ENCODE assay signal across 14 cellular contexts in genomic region chr3:37909067-37909911, GRCh38. TPM values are rescaled to one million over a fixed set of nuclear protein-coding genes. Genes with fewer than 3 reads are reported as not detected.
DNase-seq lines count a peak whose midpoint lies in the region; ATAC-seq, FAIRE-seq and TF ChIP-seq lines count a peak whose summit lies in the region.
"Had no signal": no experiment of that assay in that cellular context is flagged by ENCODE, and none has a peak within 500 bp of the region (broad histone marks: within the 10 kb centered on the region; RNA-seq: fewer than 3 reads in every experiment).

No MANE protein-coding gene starts in this region.

- H2AFZ ChIP-seq in K562 (ENCODE audit: low read depth, low read length), result no peak overlapping the region

- no peak for DNase-seq in Right ventricle myocardium inferior (ENCODE audit: missing footprints)
- no peak for DNase-seq in left ventricle myocardium inferior
- DNase-seq in K562 (ENCODE audit: extremely low read depth in 1 of 4, low spot score in 3 of 4), result peak in 1 of 4 experiments; percentile 10
- DNase-seq in activated gamma-delta T cell (lab: John Stamatoyannopoulos, UW), result no peak
- no peak for DNase-seq in KG1 (lab: John Stamatoyannopoulos, UW)
- DNase-seq: activated CD4-positive, alpha-beta T cell treated with anti-CD3 and anti-CD28 coated beads, Interleukin-2, amount 50 U/mL, for 1 hour; activated naive CD4-positive, alpha-beta T cell treated with anti-CD3 and anti-CD28 coated beads, Interleukin-2, amount 10 ng/mL, durations not matched to agents 7 days and 5 days; naive B cell; NCI-H446 treated with DMSO at 0.1 percent for 48 hours had no signal

- H4K20me1 ChIP-seq in K562 (replicated peaks; ENCODE audit: control insufficient read depth, insufficient read depth, low read length), result no peaks in the 10 kb centered on the region

- no peaks in the 10 kb centered on the region for H3K9me1 ChIP-seq in K562 (ENCODE audit: control insufficient read depth, insufficient read depth, low read length)

- intact Hi-C loops in Right ventricle myocardium inferior (cut with DNase I) (no loop called here), left ventricle myocardium inferior (cut with micrococcal nuclease) (no loop called here), K562 (cut with micrococcal nuclease) (no loop called here)

- no peak overlapping the region for H3K4me2 ChIP-seq in K562 (ENCODE audit: insufficient read depth, low read length)
- H3K4me2 ChIP-seq: smooth muscle cell had no signal

- TF ChIP-seq EP300 in K562 (IDR thresholded peaks at IDR 0.05; ENCODE audit: low read length), result no peak

- 25% methylated on average over 5 of the region's 5 CpGs for WGBS in K562 (ENCODE audit: insufficient coverage, low coverage, missing lambda C conversion rate)

- H3K79me2 ChIP-seq in K562 (ENCODE audit: control insufficient read depth, insufficient read depth, low read length), result no peaks in the 10 kb centered on the region

- no peak for FAIRE-seq in K562 (lab: Jason Lieb, UNC)

- H3K36me3 ChIP-seq in left ventricle myocardium inferior (no peaks in the 10 kb centered on the region), K562 (ENCODE audit: control insufficient read depth, insufficient read depth, low read length) (no peaks in the 10 kb centered on the region)
- H3K36me3 ChIP-seq: SJCRH30 had no signal

- peak; percentile 38 for ATAC-seq in Right ventricle myocardium inferior
- peak; percentile 55 for ATAC-seq in K562
- no peak for ATAC-seq in GM21576 (IDR thresholded peaks at IDR 0.05; ENCODE audit: unreplicated experiment)
- ATAC-seq in HG03175 (IDR thresholded peaks at IDR 0.05; ENCODE audit: unreplicated experiment), result no peak

- no peak overlapping the region for H3K9ac ChIP-seq in K562 (ENCODE audit: insufficient read depth in 1 of 2, low read depth in 2 of 2, low read length in 2 of 2)

- TF ChIP-seq CTCF in left ventricle myocardium inferior (IDR thresholded peaks at IDR 0.05; ENCODE audit: borderline replicate concordance), result no peak
- TF ChIP-seq CTCF in K562 (IDR thresholded peaks at IDR 0.05 in 2 of 3, conservative IDR thresholded peaks at IDR 0.05 in 1 of 3; ENCODE audit: insufficient read depth in 2 of 3, low read depth in 1 of 3, low read length in 3 of 3), result 0 out of 6 replicates have a peak, but pooled peaks of 1 of the 3 experiments have one; percentile 12

- H3K27ac ChIP-seq in left ventricle myocardium inferior (replicated peaks) (no peak overlapping the region), K562 (ENCODE audit: extremely low read depth, low read depth, low read length) (no peak overlapping the region), layer of hippocampus (ENCODE audit: low read depth, low read length) (peak overlapping the region; percentile 2)
- H3K27ac ChIP-seq: SJCRH30 had no signal

- POLR2A ChIA-PET in K562 (lab: Yijun Ruan, JAX), result interaction anchor here (0.6 to 1.3 kb wide), 5 partner anchors 10 to 366 kb away, joined by 3 to 4 read pairs (median 3); no protein-coding TSS in a partner anchor

- H3K4me1 ChIP-seq in left ventricle myocardium inferior (peaks cover 52% of the 10 kb centered on the region), K562 (replicated peaks in 1 of 2; ENCODE audit: control insufficient read depth in 2 of 2, insufficient read depth in 2 of 2, low read length in 2 of 2) (no peaks in the 10 kb centered on the region; a peak in 1 of 5 replicates)

- H3K9me3 ChIP-seq in left ventricle myocardium inferior (replicated peaks) (no peaks in the 10 kb centered on the region), K562 (replicated peaks; ENCODE audit: control insufficient read depth, insufficient read depth, low read depth, low read length) (no peaks in the 10 kb centered on the region)
- H3K9me3 ChIP-seq: SJCRH30 had no signal

- TF ChIP-seq POLR2A in K562 (conservative IDR thresholded peaks at IDR 0.05), result no peak

- CTCF ChIA-PET in K562 (lab: Yijun Ruan, JAX; ENCODE audit: low intra/inter-chr PET ratio), result no interaction called here

- in situ Hi-C loops in K562 (cut with MboI), result no loop called here

- no peak for TF ChIP-seq RAD21 in K562 (CRISPR knock-in tag; conservative IDR thresholded peaks at IDR 0.05 in 1 of 2, IDR thresholded peaks at IDR 0.05 in 1 of 2)

- H3K27me3 ChIP-seq in left ventricle myocardium inferior (ENCODE audit: low read depth) (no peaks in the 10 kb centered on the region), K562 (ENCODE audit: control insufficient read depth in 2 of 2, insufficient read depth in 2 of 2, low read length in 2 of 2) (peaks cover 0 to 18% of the 10 kb centered on the region in 2 experiments; a peak in 3 of 5 replicates), layer of hippocampus (ENCODE audit: control insufficient read depth, insufficient read depth, low read length) (no peaks in the 10 kb centered on the region)
- H3K27me3 ChIP-seq: SJCRH30 had no signal

- BruUV-seq in K562 (replicated peaks; lab: Mats Ljungman, UMichigan), result no TSS peak

- H3K4me3 ChIP-seq in left ventricle myocardium inferior (no peak overlapping the region), K562 (no peak overlapping the region)
- H3K4me3 ChIP-seq: SJCRH30, smooth muscle cell had no signal

TF ChIP-seq in K562, 482 proteins besides CTCF, POLR2A, EP300 and RAD21 (continues in another document):
- no peak for TF ChIP-seq BRD4 (IDR thresholded peaks at IDR 0.05)
- TF ChIP-seq SUPT5H (IDR thresholded peaks at IDR 0.05), result no peak
- no peak for TF ChIP-seq TEAD2 (tag; IDR thresholded peaks at IDR 0.05)
- TF ChIP-seq ZNF584 (CRISPR knock-in tag; IDR thresholded peaks at IDR 0.05; ENCODE audit: low read depth), result 0 out of 2 replicates have a peak, but pooled peaks have one; percentile 32
- TF ChIP-seq CREB3L1 (IDR thresholded peaks at IDR 0.05; ENCODE audit: borderline replicate concordance, low read depth), result no peak
- no peak for TF ChIP-seq EP400 (IDR thresholded peaks at IDR 0.05)
- 0 out of 2 replicates have a peak, but pooled peaks have one; percentile 21 for TF ChIP-seq MEF2D (tag; conservative IDR thresholded peaks at IDR 0.05; ENCODE audit: low read depth)
- TF ChIP-seq FIP1L1 (IDR thresholded peaks at IDR 0.05; ENCODE audit: low read depth, low read length, poor library complexity, severe bottlenecking), result no peak
- TF ChIP-seq, protein P1, sequence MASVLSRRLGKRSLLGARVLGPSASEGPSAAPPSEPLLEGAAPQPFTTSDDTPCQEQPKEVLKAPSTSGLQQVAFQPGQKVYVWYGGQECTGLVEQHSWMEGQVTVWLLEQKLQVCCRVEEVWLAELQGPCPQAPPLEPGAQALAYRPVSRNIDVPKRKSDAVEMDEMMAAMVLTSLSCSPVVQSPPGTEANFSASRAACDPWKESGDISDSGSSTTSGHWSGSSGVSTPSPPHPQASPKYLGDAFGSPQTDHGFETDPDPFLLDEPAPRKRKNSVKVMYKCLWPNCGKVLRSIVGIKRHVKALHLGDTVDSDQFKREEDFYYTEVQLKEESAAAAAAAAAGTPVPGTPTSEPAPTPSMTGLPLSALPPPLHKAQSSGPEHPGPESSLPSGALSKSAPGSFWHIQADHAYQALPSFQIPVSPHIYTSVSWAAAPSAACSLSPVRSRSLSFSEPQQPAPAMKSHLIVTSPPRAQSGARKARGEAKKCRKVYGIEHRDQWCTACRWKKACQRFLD (CRISPR knock-in tag; IDR thresholded peaks at IDR 0.05), result peak; percentile 57; the same call in 1 of the 2 replicates
- no peak for TF ChIP-seq ZBTB34 (CRISPR knock-in tag; IDR thresholded peaks at IDR 0.05)
- peak; percentile 69 for TF ChIP-seq SPI1 (IDR thresholded peaks at IDR 0.05; ENCODE audit: borderline replicate concordance, low read depth, low read length)
- TF ChIP-seq ZFP36 (IDR thresholded peaks at IDR 0.05; ENCODE audit: low read depth, low read length, partially characterized antibody), result no peak

RNA-seq across cellular contexts. Expression of gene CTDSPL, which starts 47.6 kb away (rescaled TPM):
- total RNA-seq in Right ventricle myocardium inferior (47.3 TPM), left ventricle myocardium inferior (56.3 TPM), K562 (2014; rRNA removed) (7.6 and 8.4 TPM in 2 replicates), K562 (2014; rRNA removed; fragmentation: Illumina TruSeq; extraction: Trizol) (12.0 and 12.6 TPM in 2 replicates), K562 (2015; rRNA removed; fragmentation: Illumina TruSeq; extraction: Trizol) (11.3 and 11.9 TPM in 2 replicates), K562 (2021) (17.9 and 19.5 TPM in 2 replicates)
- total RNA-seq in K562 (2011; cell fraction: chromatin; rRNA removed; ENCODE audit: low replicate concordance), result 6.2 and 9.3 TPM in 2 replicates
- 5.0 and 5.5 TPM in 2 replicates for total RNA-seq in K562 (2011; cell fraction: nucleolus; rRNA removed)
- 7.6 and 10.7 TPM in 2 replicates for total RNA-seq in K562 (2011; cell fraction: nucleoplasm; rRNA removed)
- polyA plus RNA-seq in K562 (2011; rRNA removed) (10.5 and 19.3 TPM in 2 replicates), K562 (2014; fragmentation: Illumina TruSeq; extraction: Trizol) (14.2 and 14.4 TPM in 2 replicates), K562 (2014; fragmentation: Nextera tagmentation; extraction: Ambion mirVana) (1 to 10 TPM; 5.1 to 5.8 TPM), K562 (2014; rRNA removed) (8.8 and 8.9 TPM in 2 replicates)
- polyA plus RNA-seq in K562 (2011; cell fraction: cytosol; rRNA removed), result 10.3 and 11.4 TPM in 2 replicates
- 11.8 and 15.8 TPM in 2 replicates for polyA plus RNA-seq in K562 (2011; cell fraction: nucleus; rRNA removed)
- 17.8 and 20.7 TPM in 2 replicates for polyA plus RNA-seq in K562 (2012)
- polyA minus RNA-seq in K562 (2011; rRNA and poly(A)+ RNA removed), result 11.9 and 16.8 TPM in 2 replicates
- 8.1 and 11.4 TPM in 2 replicates for polyA minus RNA-seq in K562 (2011; cell fraction: cytosol; rRNA and poly(A)+ RNA removed)
- polyA minus RNA-seq in K562 (2011; cell fraction: nucleus; rRNA and poly(A)+ RNA removed), result 2.3 and 3.8 TPM in 2 replicates

Comparison
In these comparisons a context has a peak if more than half of its experiments do, and no peak if none do; other contexts are left out.
1. ATAC-seq: peak in Right ventricle myocardium inferior (single experiment) and K562 (single experiment); none in GM21576 (single experiment) and HG03175 (single experiment).